ENCODE assay signal across 1 cellular context in genomic region chr11:18617688-18618340, GRCh38.
TF ChIP-seq lines count a peak whose summit lies in the region.

No MANE protein-coding gene starts in this region.

TF ChIP-seq in HepG2, 621 proteins besides CTCF, POLR2A, EP300 and RAD21:
- TF ChIP-seq NBN (conservative IDR thresholded peaks at IDR 0.05) (no peak), ZNF784 (CRISPR knock-in tag; IDR thresholded peaks at IDR 0.05; ENCODE audit: borderline replicate concordance) (no peak)
